In genomic region chr3:166360702-166361101, GRCh38 we compare ENCODE assay signal across 5 cellular contexts.
"Had no signal": no experiment of that assay in that cellular context is flagged by ENCODE, and none has a peak within 500 bp of the region (broad histone marks: within the 10 kb centered on the region; RNA-seq: fewer than 3 reads in every experiment).

No MANE protein-coding gene starts in this region.

- H3K9ac ChIP-seq: GM23248 had no signal

- DNase-seq: GM23248, H9, HCEC 1CT, IMR-90 had no signal

- H3K4me3 ChIP-seq: GM23248, K562 had no signal

- H3K27ac ChIP-seq: GM23248 had no signal

- H2AFZ ChIP-seq: GM23248 had no signal
